Comparison of ENCODE assay signal across 22 cellular contexts in the genomic region with DNA sequence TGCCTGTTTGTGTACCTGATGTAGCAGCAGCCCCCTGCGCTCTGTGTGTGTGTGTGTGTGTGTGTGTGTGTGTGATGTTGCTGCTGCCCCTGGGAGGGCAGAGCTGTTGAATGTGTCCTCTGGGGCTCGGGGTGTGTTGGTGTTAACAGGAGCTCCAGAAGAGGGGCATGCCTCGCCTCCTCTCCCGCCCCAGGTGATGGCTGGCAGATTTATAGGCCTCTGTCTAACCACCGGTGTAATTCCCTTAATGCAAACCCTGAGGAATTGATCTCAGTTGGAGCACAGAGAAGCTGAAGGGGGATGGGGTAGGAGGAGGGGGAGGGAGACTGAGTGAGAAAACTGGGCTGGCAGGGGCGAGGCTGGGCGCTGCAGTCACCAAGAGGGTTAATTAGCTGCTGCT. TPM values are rescaled to one million over a fixed set of nuclear protein-coding genes. Genes with fewer than 3 reads are reported as not detected.
"Had no signal": no experiment of that assay in that cellular context is flagged by ENCODE, and none has a peak within 500 bp of the region (broad histone marks: within the 10 kb centered on the region; RNA-seq: fewer than 3 reads in every experiment).

No MANE protein-coding gene starts in this region.

- ATAC-seq: activated CD4-positive, alpha-beta T cell treated with anti-CD3 and anti-CD28 coated beads for 36 hours; body of pancreas; left lobe of liver; psoas muscle; right cardiac atrium; stimulated activated naive CD8-positive, alpha-beta T cell treated with anti-CD3 and anti-CD28 coated beads, Interleukin-15, Interleukin-2, amounts not matched to agents 100 U/mL and 50 U/mL, for 24 hours; WTC11 had no signal

- H3K4me3 ChIP-seq: body of pancreas, coronary artery, lung, psoas muscle, skin epidermis, tibial artery, uterus had no signal

- H3K4me1 ChIP-seq: body of pancreas, psoas muscle, uterus had no signal

- H3K36me3 Mint-ChIP-seq: WTC11 had no signal

- H3K27me3 ChIP-seq: body of pancreas, uterus had no signal

- H3K9me3 Mint-ChIP-seq: activated T-helper 2 cell treated with anti-CD3 and anti-CD28 coated beads, Interferon-gamma antibody, Interleukin-2, Interleukin-4, amounts not matched to agents 10 μg/mL and 5 μg/mL and 100 μg/mL, durations not matched to agents 14 hours and 24 hours and 36 hours; neural crest cell; T-helper 2 cell treated with Interferon-gamma antibody and Interleukin-4, amounts not matched to agents 5 μg/mL and 100 μg/mL, for 36 hours; WTC11 had no signal

- H3K27ac ChIP-seq: body of pancreas, coronary artery, psoas muscle, skin epidermis, tibial artery, uterus had no signal

- H3K4me1 Mint-ChIP-seq: activated CD4-positive, alpha-beta T cell treated with anti-CD3 and anti-CD28 coated beads for 36 hours had no signal

- H3K4me3 Mint-ChIP-seq: activated CD4-positive, alpha-beta T cell treated with anti-CD3 and anti-CD28 coated beads for 36 hours; T-helper 2 cell treated with Interferon-gamma antibody and Interleukin-4, amounts not matched to agents 5 μg/mL and 100 μg/mL, for 36 hours; WTC11 had no signal

- H3K27ac Mint-ChIP-seq: activated CD4-positive, alpha-beta T cell treated with anti-CD3 and anti-CD28 coated beads for 36 hours; activated T-helper 2 cell treated with anti-CD3 and anti-CD28 coated beads, Interferon-gamma antibody, Interleukin-2, Interleukin-4, amounts not matched to agents 10 μg/mL and 5 μg/mL and 100 μg/mL, durations not matched to agents 14 hours and 24 hours and 36 hours; T-helper 2 cell treated with Interferon-gamma antibody and Interleukin-4, amounts not matched to agents 5 μg/mL and 100 μg/mL, for 36 hours; WTC11 had no signal

- DNase-seq: activated CD4-positive, alpha-beta T cell treated with anti-CD3 and anti-CD28 coated beads for 36 hours; activated CD4-positive, alpha-beta T cell treated with anti-CD3 and anti-CD28 coated beads, Interleukin-2, amount 50 U/mL, for 48 hours; activated naive CD4-positive, alpha-beta T cell treated with Interleukin-2 at 50 U/mL for 16 hours; body of pancreas; erythroblast; foreskin melanocyte; hypothalamus; right cardiac atrium; stimulated activated naive CD8-positive, alpha-beta T cell treated with anti-CD3 and anti-CD28 coated beads, Interleukin-15, Interleukin-2, amounts not matched to agents 100 U/mL and 50 U/mL, for 24 hours; substantia nigra; tibial artery; uterus had no signal

- H3K36me3 ChIP-seq: tibial artery, uterus had no signal

RNA-seq across cellular contexts. Expression of gene CACNA1G, which starts 10.0 kb away (rescaled TPM):
- total RNA-seq: activated CD4-positive, alpha-beta T cell treated with anti-CD3 and anti-CD28 coated beads for 36 hours; activated T-helper 2 cell treated with anti-CD3 and anti-CD28 coated beads, Interferon-gamma antibody, Interleukin-2, Interleukin-4, amounts not matched to agents 10 μg/mL and 5 μg/mL and 100 μg/mL, durations not matched to agents 14 hours and 24 hours and 36 hours had no signal

RNA-seq across cellular contexts. Expression of gene EPN3, which starts 38.0 kb away (rescaled TPM):
- total RNA-seq: activated CD4-positive, alpha-beta T cell treated with anti-CD3 and anti-CD28 coated beads for 36 hours; activated T-helper 2 cell treated with anti-CD3 and anti-CD28 coated beads, Interferon-gamma antibody, Interleukin-2, Interleukin-4, amounts not matched to agents 10 μg/mL and 5 μg/mL and 100 μg/mL, durations not matched to agents 14 hours and 24 hours and 36 hours; neural crest cell; osteocyte had no signal
